Comparison of ENCODE assay signal across 28 cellular contexts in the genomic region with DNA sequence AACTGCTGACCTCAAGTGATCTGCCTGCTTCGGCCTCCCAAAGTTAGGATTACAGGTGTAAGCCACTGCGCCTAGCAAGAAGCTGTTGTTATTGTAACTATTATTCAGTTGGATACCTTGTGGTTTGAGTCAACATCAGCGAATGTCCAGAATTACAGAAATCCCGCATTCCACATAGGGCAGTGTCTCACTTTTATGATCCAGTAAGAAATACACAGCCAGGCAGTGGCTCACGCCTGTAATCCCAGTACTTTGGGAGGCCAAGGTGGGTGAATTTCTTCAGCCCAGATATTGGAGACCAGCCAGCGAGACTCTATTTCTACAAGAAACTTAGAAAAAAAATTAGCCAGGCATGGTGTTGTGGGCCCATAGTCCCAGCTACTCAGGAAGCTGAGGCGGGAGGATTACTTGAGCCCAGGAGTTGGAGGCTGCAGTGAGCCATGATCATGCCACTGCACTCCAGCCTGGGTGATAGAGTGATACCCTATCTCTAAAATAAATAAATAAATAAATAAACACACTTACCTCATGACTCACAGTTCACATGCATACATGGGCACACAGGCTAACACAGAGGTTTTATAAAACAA. TPM values are rescaled to one million over a fixed set of nuclear protein-coding genes. Genes with fewer than 3 reads are reported as not detected.
"Had no signal": no experiment of that assay in that cellular context is flagged by ENCODE, and none has a peak within 500 bp of the region (broad histone marks: within the 10 kb centered on the region; RNA-seq: fewer than 3 reads in every experiment).

No MANE protein-coding gene starts in this region.

- H3K27ac Mint-ChIP-seq: activated CD4-positive, alpha-beta T cell treated with anti-CD3 and anti-CD28 coated beads for 36 hours; activated naive CD8-positive, alpha-beta T cell; activated T-helper 2 cell treated with anti-CD3 and anti-CD28 coated beads, Interferon-gamma antibody, Interleukin-2, Interleukin-4, amounts not matched to agents 10 μg/mL and 5 μg/mL and 100 μg/mL, durations not matched to agents 14 hours and 24 hours and 36 hours; dendritic cell treated with granulocyte-macrophage colony-stimulating factor and Interleukin-4, amounts not matched to agents 40 ng/mL and 50 ng/mL, for 4 days; naive thymus-derived CD4-positive, alpha-beta T cell; stimulated activated naive B cell treated with anti-CD40 and anti-IgM and Interleukin-4, amounts not matched to agents 10 μg/mL and 1 μg/mL and 100 μg/mL, for 72 hours; WTC11 had no signal

- DNase-seq: activated CD4-positive, alpha-beta T cell treated with anti-CD3 and anti-CD28 coated beads for 36 hours; activated CD4-positive, alpha-beta T cell treated with anti-CD3 and anti-CD28 coated beads, Interleukin-2, amount 50 U/mL, for 4 hours; activated CD8-positive, alpha-beta memory T cell treated with anti-CD3 and anti-CD28 coated beads for 24 hours; activated CD8-positive, alpha-beta memory T cell treated with anti-CD3 and anti-CD28 coated beads, Interleukin-2, amount 50 U/mL, for 4 hours; activated naive CD4-positive, alpha-beta T cell; activated T-cell treated with anti-CD3 and anti-CD28 coated beads, Interleukin-2, amount 50 U/mL, for 4 hours; adrenal gland; body of pancreas; effector CD4-positive, alpha-beta T cell; erythroblast; foreskin melanocyte; hippocampal formation; left ventricle myocardium inferior; naive thymus-derived CD4-positive, alpha-beta T cell; occipital lobe; sigmoid colon; stimulated activated CD4-positive, alpha-beta T cell treated with anti-CD3 and anti-CD28 coated beads, Interleukin-2, amount 100 ng/mL, for 48 hours; stimulated activated CD8-positive, alpha-beta memory T cell treated with anti-CD3 and anti-CD28 coated beads, Interleukin-4, amount 100 ng/mL, for 48 hours; stimulated activated naive B cell treated with anti-CD40 and anti-IgM and Interleukin-4, amounts not matched to agents 10 μg/mL and 1 μg/mL and 100 μg/mL, for 72 hours; T1000; transverse colon had no signal

- H3K36me3 ChIP-seq: adrenal gland, cardiac muscle cell, left ventricle myocardium inferior, sigmoid colon, transverse colon had no signal

- H3K9me3 Mint-ChIP-seq: activated T-cell treated with anti-CD3 and anti-CD28 coated beads, Interleukin-2, amount 50 U/mL, for 4 hours; activated T-helper 2 cell treated with anti-CD3 and anti-CD28 coated beads, Interferon-gamma antibody, Interleukin-2, Interleukin-4, amounts not matched to agents 10 μg/mL and 5 μg/mL and 100 μg/mL, durations not matched to agents 14 hours and 24 hours and 36 hours; dendritic cell treated with granulocyte-macrophage colony-stimulating factor and Interleukin-4, amounts not matched to agents 40 ng/mL and 50 ng/mL, for 4 days; neural crest cell; stimulated activated naive B cell treated with anti-CD40 and anti-IgM and Interleukin-4, amounts not matched to agents 10 μg/mL and 1 μg/mL and 100 μg/mL, for 72 hours; WTC11 had no signal

- H3K4me3 Mint-ChIP-seq: activated CD4-positive, alpha-beta T cell treated with anti-CD3 and anti-CD28 coated beads for 36 hours; activated naive CD8-positive, alpha-beta T cell; activated T-cell treated with anti-CD3 and anti-CD28 coated beads, Interleukin-2, amount 50 U/mL, for 4 hours; dendritic cell treated with granulocyte-macrophage colony-stimulating factor and Interleukin-4, amounts not matched to agents 40 ng/mL and 50 ng/mL, for 4 days; neural crest cell; stimulated activated naive B cell treated with anti-CD40 and anti-IgM and Interleukin-4, amounts not matched to agents 10 μg/mL and 1 μg/mL and 100 μg/mL, for 72 hours; WTC11 had no signal

- ATAC-seq: activated CD4-positive, alpha-beta T cell treated with anti-CD3 and anti-CD28 coated beads for 36 hours; activated T-cell treated with anti-CD3 and anti-CD28 coated beads, Interleukin-2, amount 50 U/mL, for 4 hours; body of pancreas; naive thymus-derived CD4-positive, alpha-beta T cell; stimulated activated naive B cell treated with anti-CD40 and anti-IgM and Interleukin-4, amounts not matched to agents 10 μg/mL and 1 μg/mL and 100 μg/mL, for 72 hours; WTC11 had no signal

- H3K4me3 ChIP-seq: adrenal gland, body of pancreas, cardiac muscle cell, left ventricle myocardium inferior, sigmoid colon, transverse colon had no signal

- H3K4me1 Mint-ChIP-seq: neural crest cell had no signal

- H3K9me3 ChIP-seq: adrenal gland, body of pancreas, left ventricle myocardium inferior, sigmoid colon, transverse colon had no signal

- H3K27ac ChIP-seq: adrenal gland, body of pancreas, cardiac muscle cell, left ventricle myocardium inferior, sigmoid colon, transverse colon had no signal

RNA-seq across cellular contexts. Expression of a gene that starts 43.8 kb away (rescaled TPM):
- total RNA-seq: lung microvascular endothelial cell had no signal
